16 cellular contexts compared by ENCODE assay signal in genomic region chr11:108093128-108093904, GRCh38. TPM values are rescaled to one million over a fixed set of nuclear protein-coding genes. Genes with fewer than 3 reads are reported as not detected.
A peak's percentile ranks its signal among the peaks of the same experiment; 100 is the strongest.
DNase-seq lines count a peak whose midpoint lies in the region; ATAC-seq and TF ChIP-seq lines count a peak whose summit lies in the region.
"Had no signal": no experiment of that assay in that cellular context is flagged by ENCODE, and none has a peak within 500 bp of the region (broad histone marks: within the 10 kb centered on the region; RNA-seq: fewer than 3 reads in every experiment).

No MANE protein-coding gene starts in this region.

- no peaks in the 10 kb centered on the region for H3K9me3 ChIP-seq in AG04450 (ENCODE audit: control insufficient read depth, insufficient read depth, low read length)
- H3K9me3 ChIP-seq: uterus had no signal

- CTCF ChIA-PET in AG04450 (lab: Charles Lee), result interaction anchor here (0.9 to 1.9 kb wide), 4 partner anchors 16 to 84 kb away, joined by 3 to 9 read pairs (median 4); partner anchors contain the start of gene CUL5

- POLR2A ChIA-PET in AG04450 (lab: Yijun Ruan, JAX), result interaction anchor here (1.8 kb wide), 1 partner anchor 85 kb away, joined by 5 read pairs; the partner anchor contains the start of gene CUL5

- no peak overlapping the region for H3K27ac ChIP-seq in AG04450 (ENCODE audit: low read depth, low read length)
- peak overlapping the region; percentile 51 for H3K27ac ChIP-seq in VCaP
- H3K27ac ChIP-seq: foreskin keratinocyte, uterus had no signal

- TF ChIP-seq CTCF in AG04450 (IDR thresholded peaks at IDR 0.05; ENCODE audit: low read depth, low read length), result no peak
- TF ChIP-seq CTCF in VCaP (conservative IDR thresholded peaks at IDR 0.05), result no peak
- TF ChIP-seq CTCF in fibroblast of villous mesenchyme (IDR thresholded peaks at IDR 0.05; ENCODE audit: insufficient read depth, low read depth, low read length), result no peak

- ATAC-seq in GM18867 (IDR thresholded peaks at IDR 0.05; ENCODE audit: unreplicated experiment), result no peak
- ATAC-seq: foreskin keratinocyte, WTC11 had no signal

- DNase-seq in AG04450 (ENCODE audit: low read depth, low spot score) (peak; percentile 53), ELR (ENCODE audit: low read depth) (peak; percentile 47), fibroblast of villous mesenchyme (ENCODE audit: low read depth) (peak; percentile 92), NCI-H774 (lab: John Stamatoyannopoulos, UW) (no peak), cortex of kidney (lab: John Stamatoyannopoulos, UW) (no peak), RPMI8226 (no peak)
- DNase-seq: activated CD8-positive, alpha-beta memory T cell treated with anti-CD3 and anti-CD28 coated beads for 24 hours; activated effector memory CD4-positive, alpha-beta T cell treated with anti-CD3 and anti-CD28 coated beads, Interleukin-2, amount 50 U/mL, for 16 hours; foreskin keratinocyte; KG1; NCI-H524 treated with DMSO at 0.1 percent for 48 hours; uterus had no signal

- H3K27me3 ChIP-seq in AG04450 (ENCODE audit: control insufficient read depth, insufficient read depth, low read length), result no peaks in the 10 kb centered on the region
- H3K27me3 ChIP-seq: foreskin keratinocyte, uterus had no signal

- H3K4me3 ChIP-seq in AG04450 (ENCODE audit: low read depth, low read length) (no peak overlapping the region), fibroblast of villous mesenchyme (ENCODE audit: low read depth, low read length) (no peak overlapping the region)
- H3K4me3 ChIP-seq: lung, uterus had no signal

RNA-seq across cellular contexts. Expression of gene ACAT1, which starts 28.1 kb away (rescaled TPM):
- 92.4 and 120 TPM in 2 replicates for polyA plus RNA-seq in AG04450 (2011; rRNA removed)
- polyA minus RNA-seq in AG04450 (2011; rRNA and poly(A)+ RNA removed), result 40.4 and 58.3 TPM in 2 replicates
- 70.2 and 75.1 TPM in 2 replicates for total RNA-seq in fibroblast of villous mesenchyme

Comparison
In these comparisons a context has a peak if more than half of its experiments do, and no peak if none do; other contexts are left out.
1. DNase-seq: peak in AG04450 (single experiment), ELR (single experiment) and fibroblast of villous mesenchyme (single experiment); none in NCI-H774 (single experiment), cortex of kidney (single experiment) and RPMI8226 (single experiment).